Comparison of ENCODE assay signal across 7 cellular contexts in the genomic region with DNA sequence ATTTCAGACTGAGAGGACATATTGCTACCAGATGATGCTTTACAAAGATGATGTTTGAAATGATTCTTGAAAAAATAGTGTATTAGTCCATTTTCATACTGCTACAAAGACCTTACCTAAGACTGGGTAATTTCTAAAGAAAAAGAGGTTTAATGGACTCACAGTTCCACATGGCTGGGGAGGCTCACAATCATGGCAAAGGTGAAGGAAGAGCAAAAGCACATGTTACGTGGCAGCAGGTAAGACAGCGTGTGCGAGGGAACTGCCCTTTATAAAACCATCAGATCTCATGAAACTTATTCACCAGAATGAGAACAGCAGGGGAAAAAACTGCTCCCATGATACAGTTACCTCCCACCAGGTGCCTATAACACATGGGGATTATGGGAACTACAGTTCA.
"Had no signal": no experiment of that assay in that cellular context is flagged by ENCODE, and none has a peak within 500 bp of the region (broad histone marks: within the 10 kb centered on the region; RNA-seq: fewer than 3 reads in every experiment).

No MANE protein-coding gene starts in this region.

- FAIRE-seq: HTR-8/SVneo, K562 had no signal

- H3K9ac ChIP-seq: KMS-11 had no signal

- H3K27ac ChIP-seq: HL-60, KMS-11 had no signal

- ATAC-seq: K562 had no signal

- H3K4me3 ChIP-seq: K562 had no signal

- H3K4me2 ChIP-seq: KMS-11 had no signal

- DNase-seq: IMR-90, KBM-7, KG1 had no signal
